8 cellular contexts compared by ENCODE assay signal in the genomic region with DNA sequence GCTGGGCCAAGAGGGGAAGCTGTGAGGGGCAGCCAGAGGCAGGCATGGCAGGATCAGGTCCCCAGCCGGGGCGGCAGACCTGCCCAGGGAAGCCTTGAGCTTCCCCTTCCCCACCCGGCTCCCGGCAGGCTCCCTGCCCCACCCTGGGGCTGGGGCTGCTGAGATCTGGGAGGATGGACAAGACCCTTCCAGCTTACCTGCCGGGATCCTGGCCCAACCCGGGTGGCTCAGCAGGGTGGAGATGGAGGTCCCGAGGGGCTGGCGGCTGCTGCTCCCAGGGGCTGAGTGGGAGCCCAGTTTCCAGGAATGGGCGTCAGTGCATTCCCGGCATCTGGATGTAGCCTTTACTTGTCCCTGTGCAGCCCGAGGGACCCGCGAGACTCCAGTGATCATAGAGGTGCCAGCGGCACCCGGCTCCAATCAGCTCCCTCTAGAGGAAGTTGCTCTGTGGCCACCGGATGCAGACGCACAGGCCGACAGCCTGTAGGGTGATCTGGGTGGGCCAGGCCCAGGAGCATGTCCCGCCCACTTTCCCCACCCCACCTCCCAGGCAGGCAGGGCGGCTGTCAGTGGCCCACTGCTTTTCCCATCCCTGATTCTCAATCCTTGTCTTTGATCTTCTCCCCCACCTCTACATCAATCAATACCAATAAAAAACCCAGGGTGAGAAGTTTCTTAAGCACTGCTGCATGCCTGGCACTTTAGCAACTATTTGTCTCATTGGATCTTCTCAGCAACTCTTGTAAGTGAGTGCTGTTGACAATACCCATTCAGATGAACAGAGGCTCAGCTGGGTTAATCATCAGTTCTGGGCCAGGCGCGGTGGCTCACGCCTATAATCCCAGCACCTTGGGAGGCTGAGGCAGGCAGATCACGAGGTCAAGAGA. TPM values are rescaled to one million over a fixed set of nuclear protein-coding genes. Genes with fewer than 3 reads are reported as not detected.
A peak's percentile ranks its signal among the peaks of the same experiment; 100 is the strongest.
DNase-seq lines count a peak whose midpoint lies in the region; ATAC-seq, FAIRE-seq and TF ChIP-seq lines count a peak whose summit lies in the region.

BAK1 (minus strand) TSS at position 449 of the 887 bp plus-strand sequence. CDS start 2,672 bp downstream, outside the sequence.

- DNase-seq in ACHN (peak; percentile 87), NCI-H2227 treated with DMSO at 0.1 percent for 48 hours (lab: John Stamatoyannopoulos, UW) (peak; percentile 91), bronchial epithelial cell (ENCODE audit: low read depth) (peak; percentile 87), immature natural killer cell (peak; percentile 81 to 84 (median 82)), smooth muscle cell of the brain vasculature (ENCODE audit: low read depth, low spot score) (peak; percentile 73)

- H3K27me3 Mint-ChIP-seq in immature natural killer cell (ENCODE audit: low read depth in 3 of 3) = peaks cover 2 to 4% (median 4%) of the 10 kb centered on the region in 3 donors

- TF ChIP-seq CTCF in WI38 (IDR thresholded peaks at IDR 0.05; ENCODE audit: low read depth, low read length) = peak; percentile 13; the same call in 1 of the 2 replicates
- peak; percentile 66 for TF ChIP-seq CTCF in bronchial epithelial cell (IDR thresholded peaks at IDR 0.05; ENCODE audit: insufficient read depth, low read length, severe bottlenecking)

- H3K27me3 ChIP-seq in bronchial epithelial cell (ENCODE audit: control insufficient read depth, insufficient read depth, low read length) = no peaks in the 10 kb centered on the region

- H3K36me3 Mint-ChIP-seq in immature natural killer cell = peaks cover 0 to 10% (median 4%) of the 10 kb centered on the region in 3 donors

- H3K36me3 ChIP-seq in bronchial epithelial cell (ENCODE audit: control insufficient read depth, insufficient read depth, low read length) = peaks cover 15% of the 10 kb centered on the region

- no peak for FAIRE-seq in bronchial epithelial cell (lab: Jason Lieb, UNC)

- H3K9me3 Mint-ChIP-seq in immature natural killer cell = no peaks in the 10 kb centered on the region

- peak within 1 kb of the TSS; percentile 86 to 100 (median 90) for H3K4me3 Mint-ChIP-seq in immature natural killer cell

- peak within 1 kb of the TSS; percentile 94 to 100 (median 98) for H3K27ac Mint-ChIP-seq in immature natural killer cell

- ATAC-seq in GM18867 (IDR thresholded peaks at IDR 0.05; ENCODE audit: unreplicated experiment) (peak; percentile 90), HG03108 (IDR thresholded peaks at IDR 0.05; ENCODE audit: unreplicated experiment) (peak; percentile 84)

- H3K4me3 ChIP-seq in WI38 (ENCODE audit: low read depth, low read length) (peak within 1 kb of the TSS; percentile 97), bronchial epithelial cell (ENCODE audit: low read depth, low read length) (peak within 1 kb of the TSS; percentile 87)

- in situ Hi-C loops in ACHN (cut with HindIII; ENCODE audit: low pct_ligation_motif_present, low pct_unique_long_range_greater_than_20kb, low sequenced_read_pairs) = no loop called here

- peaks cover 18 to 25% of the 10 kb centered on the region in 2 donors for H3K4me1 Mint-ChIP-seq in immature natural killer cell

RNA-seq across cellular contexts. Expression of gene BAK1, which starts in this region (rescaled TPM):
- 25.5 and 47.5 TPM in 2 replicates for total RNA-seq in bronchial epithelial cell
- polyA plus RNA-seq in immature natural killer cell = 10 to 100 TPM; 26.6 to 46.6 (median 32.4) TPM

Comparison
In these comparisons a context has a peak if more than half of its experiments do, and no peak if none do; other contexts are left out.
1. Peak in every context shown above with its lines: DNase-seq, ATAC-seq and H3K4me3 ChIP-seq.